In the genomic region with DNA sequence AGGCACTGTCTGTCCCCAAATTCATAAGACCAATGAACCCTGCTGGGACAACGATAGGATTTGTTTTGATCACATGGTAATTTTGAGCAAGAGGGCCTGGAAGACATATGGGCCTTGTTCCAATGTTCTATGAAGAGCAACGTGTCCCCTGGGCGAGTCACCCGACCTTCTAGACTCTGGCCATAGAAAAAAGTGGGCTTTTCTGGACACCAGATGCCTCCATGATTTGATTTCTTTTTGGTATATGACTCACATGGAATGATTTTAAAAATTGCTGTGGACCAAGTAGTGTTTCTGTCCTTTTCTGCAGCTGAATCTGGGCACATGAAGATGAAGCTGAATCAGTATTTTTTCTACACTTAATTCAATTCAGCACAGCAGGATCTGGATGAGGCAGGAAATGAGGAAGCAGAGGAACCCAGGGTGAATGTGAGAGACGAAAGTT, we compare ENCODE assay signal across 13 cellular contexts.
DNase-seq lines count a peak whose midpoint lies in the region; ATAC-seq, FAIRE-seq and TF ChIP-seq lines count a peak whose summit lies in the region.
"Had no signal": no experiment of that assay in that cellular context is flagged by ENCODE, and none has a peak within 500 bp of the region (broad histone marks: within the 10 kb centered on the region; RNA-seq: fewer than 3 reads in every experiment).

No MANE protein-coding gene starts in this region.

- H3K27me3 ChIP-seq in H1 (replicated peaks in 1 of 4; ENCODE audit: control insufficient read depth in 3 of 4, extremely low read depth in 1 of 4, insufficient read depth in 3 of 4, low read length in 3 of 4) (no peaks in the 10 kb centered on the region), neuronal stem cell (ENCODE audit: control insufficient read depth in 3 of 3, insufficient read depth in 3 of 3, low read depth in 1 of 3, low read length in 3 of 3) (no peaks in the 10 kb centered on the region)

- H2AK5ac ChIP-seq in H1 (ENCODE audit: low read depth, low read length): no peak overlapping the region
- no peak overlapping the region for H2AK5ac ChIP-seq in neuronal stem cell (ENCODE audit: low read depth, low read length)

- no peak for TF ChIP-seq EP300 in H1 (IDR thresholded peaks at IDR 0.05; ENCODE audit: borderline replicate concordance in 1 of 2, low read depth in 2 of 2, low read length in 2 of 2)

- no peak overlapping the region for H3K4ac ChIP-seq in H1 (replicated peaks; ENCODE audit: insufficient read length, low read depth, low read length)
- no peak overlapping the region for H3K4ac ChIP-seq in neuronal stem cell (ENCODE audit: low read length)

- no peaks in the 10 kb centered on the region for H4K20me1 ChIP-seq in H1 (replicated peaks in 1 of 2; ENCODE audit: control insufficient read depth in 1 of 2, insufficient read depth in 2 of 2, low read length in 2 of 2)

- peak overlapping the region; percentile 39; the same call in 1 of the 2 replicates for H2AFZ ChIP-seq in H1 (ENCODE audit: low read length)
- peak overlapping the region; percentile 32 for H2AFZ ChIP-seq in neuronal stem cell (ENCODE audit: low read length)

- TF ChIP-seq RAD21 in H1 (IDR thresholded peaks at IDR 0.05 in 1 of 2, conservative IDR thresholded peaks at IDR 0.05 in 1 of 2; ENCODE audit: low read depth in 2 of 2, low read length in 2 of 2): no peak

- FAIRE-seq in H1 (lab: Jason Lieb, UNC): no peak

- H3K23ac ChIP-seq in H1 (ENCODE audit: insufficient read length) (no peak overlapping the region), neuronal stem cell (ENCODE audit: low read depth, low read length, poor library complexity) (no peak overlapping the region)

- H3K27ac ChIP-seq in H1 (ENCODE audit: low read depth, low read length): no peak overlapping the region
- no peak overlapping the region for H3K27ac ChIP-seq in neuronal stem cell (replicated peaks; ENCODE audit: low read length)

- H3K79me1 ChIP-seq in H1 (ENCODE audit: low read depth, low read length) (no peaks in the 10 kb centered on the region), neuronal stem cell (ENCODE audit: low read depth, low read length) (no peaks in the 10 kb centered on the region)

- ATAC-seq in GM21576 (IDR thresholded peaks at IDR 0.05; ENCODE audit: unreplicated experiment) (no peak), GM18909 (IDR thresholded peaks at IDR 0.05; ENCODE audit: poor library complexity, unreplicated experiment) (no peak)

- no peak overlapping the region for H3K14ac ChIP-seq in H1 (ENCODE audit: insufficient read length)
- no peak overlapping the region for H3K14ac ChIP-seq in neuronal stem cell (ENCODE audit: low read length)

- no peaks in the 10 kb centered on the region for H3K79me2 ChIP-seq in H1 (ENCODE audit: control insufficient read depth in 1 of 2, insufficient read depth in 2 of 2, low read length in 2 of 2)

- no peaks in the 10 kb centered on the region for H3K23me2 ChIP-seq in H1 (ENCODE audit: low read depth, low read length)

- no peak overlapping the region for H3K56ac ChIP-seq in H1 (replicated peaks; ENCODE audit: insufficient read length, low read depth, low read length)

- CTCF ChIA-PET in H1 (lab: Charles Lee; ENCODE audit: partially characterized antibody): interaction anchor here (1.5 kb wide), 1 partner anchor 9 kb away, joined by 3 read pairs; no protein-coding TSS in a partner anchor

- H4K8ac ChIP-seq in H1 (ENCODE audit: extremely low read depth, insufficient read depth, low read length) (no peak overlapping the region), neuronal stem cell (ENCODE audit: low read depth, low read length) (no peak overlapping the region)

- POLR2A ChIA-PET in H1 (lab: Charles Lee; ENCODE audit: partially characterized antibody): no interaction called here

- H2BK20ac ChIP-seq in H1 (ENCODE audit: low read length): no peak overlapping the region

- in situ Hi-C loops in SK-MEL-5 (cut with HindIII; ENCODE audit: low pct_unique_long_range_greater_than_20kb, low sequenced_read_pairs): no loop called here
- in situ Hi-C loops in GM13977 (cut with MboI; ENCODE audit: low pct_unique_long_range_greater_than_20kb, low sequenced_read_pairs, unreplicated experiment): no loop called here

- no peak for TF ChIP-seq POLR2A in H1 (IDR thresholded peaks at IDR 0.05; ENCODE audit: control extremely low read depth in 1 of 2, low read depth in 2 of 2, low read length in 2 of 2)

- H3K4me2 ChIP-seq in H1 (ENCODE audit: insufficient read depth in 1 of 2, low read depth in 2 of 2, low read length in 2 of 2) (no peak overlapping the region), neuronal stem cell (ENCODE audit: insufficient read depth, low read length, poor library complexity, severe bottlenecking) (no peak overlapping the region)

- H2BK15ac ChIP-seq in H1 (ENCODE audit: low read length) (no peak overlapping the region), neuronal stem cell (ENCODE audit: low read length) (no peak overlapping the region)

- H3K9me3 ChIP-seq in H1 (ENCODE audit: insufficient read depth in 2 of 2, low read depth in 1 of 2, low read length in 1 of 2): no peaks in the 10 kb centered on the region
- no peaks in the 10 kb centered on the region for H3K9me3 ChIP-seq in neuronal stem cell (replicated peaks in 1 of 2; ENCODE audit: control insufficient read depth in 2 of 2, insufficient read depth in 1 of 2, low read depth in 1 of 2, low read length in 2 of 2)

- WGBS in H1 (ENCODE audit: extremely low coverage in 1 of 2, insufficient coverage in 1 of 2, insufficient read length in 1 of 2, insufficient replicate concordance in 2 of 2, low coverage in 1 of 2, low lambda C conversion rate in 2 of 2, missing lambda C conversion rate in 1 of 2), 2 experiments: 90% methylated on average over 5 of the region's 5 CpGs; no CpG with 5 or more reads in 1 of the 2 experiments
- WGBS in neuronal stem cell (ENCODE audit: extremely low coverage in 2 of 2, insufficient read length in 2 of 2, insufficient replicate concordance in 1 of 2), 2 donors: no CpG with 5 or more reads among the region's 5 CpGs

- H3K18ac ChIP-seq in H1 (ENCODE audit: extremely low read depth, low read length): no peak overlapping the region
- no peak overlapping the region for H3K18ac ChIP-seq in neuronal stem cell (ENCODE audit: low read length)

- no peak overlapping the region for H4K91ac ChIP-seq in H1 (replicated peaks; ENCODE audit: insufficient read length, low read length)
- no peak overlapping the region for H4K91ac ChIP-seq in neuronal stem cell (ENCODE audit: low read depth, low read length, poor library complexity)

- H3K4me3 ChIP-seq in H1 (ENCODE audit: extremely low read depth in 1 of 4, insufficient read depth in 2 of 4, low read depth in 3 of 4, low read length in 4 of 4) (no peak overlapping the region), neuronal stem cell (ENCODE audit: low read length in 2 of 2) (no peak overlapping the region)

- no peak overlapping the region for H2BK12ac ChIP-seq in H1 (ENCODE audit: low read depth, low read length)
- no peak overlapping the region for H2BK12ac ChIP-seq in neuronal stem cell (ENCODE audit: low read length)

- DNase-seq in COLO829 (ENCODE audit: low spot score): peak; percentile 59
- peak; percentile 65 for DNase-seq in SK-MEL-5 (ENCODE audit: low read depth, low spot score)
- DNase-seq in H1 (ENCODE audit: low read depth in 1 of 2, low spot score in 2 of 2): no peak
- DNase-seq in neuronal stem cell (ENCODE audit: low spot score): no peak
- DNase-seq in GDM1 (lab: John Stamatoyannopoulos, UW): no peak
- DNase-seq in GM13977 (ENCODE audit: low spot score): no peak
- DNase-seq: activated naive CD4-positive, alpha-beta T cell treated with anti-CD3 and anti-CD28 coated beads for 36 hours; effector CD8-positive, alpha-beta T cell; hippocampal formation; stimulated activated CD4-positive, alpha-beta T cell treated with anti-CD3 and anti-CD28 coated beads, Interleukin-4, amount 100 ng/mL, for 1 hour; stimulated activated naive CD4-positive, alpha-beta T cell had no signal

- H2BK5ac ChIP-seq in H1 (ENCODE audit: low read depth, low read length): no peak overlapping the region
- no peak overlapping the region for H2BK5ac ChIP-seq in neuronal stem cell (ENCODE audit: low read length)

- H3K4me1 ChIP-seq in H1 (replicated peaks in 1 of 4; ENCODE audit: control insufficient read depth in 3 of 4, insufficient read depth in 4 of 4, low read length in 3 of 4) (peaks cover 0 to 3% (median 0%) of the 10 kb centered on the region in 4 experiments; a peak in 1 of 7 replicates), neuronal stem cell (ENCODE audit: control insufficient read depth in 2 of 2, insufficient read depth in 1 of 2, low read depth in 1 of 2, low read length in 2 of 2) (peaks cover 0 to 10% of the 10 kb centered on the region in 2 donors)

- no peak overlapping the region for H4K5ac ChIP-seq in H1 (ENCODE audit: insufficient read length, low read depth, low read length)

- H3K36me3 ChIP-seq in H1 (ENCODE audit: control insufficient read depth in 2 of 4, insufficient read depth in 4 of 4, low read length in 3 of 4) (no peaks in the 10 kb centered on the region), neuronal stem cell (replicated peaks in 1 of 2; ENCODE audit: control insufficient read depth in 2 of 2, insufficient read depth in 2 of 2, low read length in 2 of 2) (no peaks in the 10 kb centered on the region)

- no peak overlapping the region for H3K9ac ChIP-seq in H1 (replicated peaks in 1 of 4; ENCODE audit: extremely low read depth in 1 of 4, low read depth in 3 of 4, low read length in 3 of 4)
- no peak overlapping the region for H3K9ac ChIP-seq in neuronal stem cell (ENCODE audit: low read depth, low read length, poor library complexity)

- TF ChIP-seq CTCF in H1 (IDR thresholded peaks at IDR 0.05; ENCODE audit: control extremely low read depth in 1 of 3, insufficient read depth in 1 of 3, low read depth in 1 of 3, low read length in 3 of 3): no peak
- no peak for TF ChIP-seq CTCF in GM13977 (IDR thresholded peaks at IDR 0.05; ENCODE audit: extremely low read depth, insufficient read depth, missing control alignments)

- H2BK120ac ChIP-seq in H1 (replicated peaks; ENCODE audit: low read depth, low read length) (no peak overlapping the region), neuronal stem cell (ENCODE audit: low read depth, low read length) (no peak overlapping the region)

TF ChIP-seq in H1, 55 proteins besides CTCF, POLR2A, EP300 and RAD21:
- TF ChIP-seq CTBP2 (IDR thresholded peaks at IDR 0.05; ENCODE audit: borderline replicate concordance, insufficient read depth, insufficient read length, low read length) (no peak), BCL11A (IDR thresholded peaks at IDR 0.05; ENCODE audit: low read depth in 2 of 2, low read length in 2 of 2) (no peak), TAF7 (optimal IDR thresholded peaks at IDR 0.05; ENCODE audit: borderline replicate concordance, low read depth, low read length) (no peak), CBX5 (IDR thresholded peaks at IDR 0.05; ENCODE audit: low read depth, low read length) (no peak), CEBPB (IDR thresholded peaks at IDR 0.05; ENCODE audit: low read depth, low read length) (no peak), GTF2F1 (IDR thresholded peaks at IDR 0.05; ENCODE audit: borderline replicate concordance, low read depth, low read length) (no peak), CREB1 (IDR thresholded peaks at IDR 0.05) (no peak)

Comparison
In these comparisons a context has a peak if more than half of its experiments do, and no peak if none do; other contexts are left out.
1. DNase-seq: peak in COLO829 (single experiment) and SK-MEL-5 (single experiment); none in H1 (0 of 2), neuronal stem cell (single experiment), GDM1 (single experiment) and GM13977 (single experiment).